8 cellular contexts compared by ENCODE assay signal in genomic region chr14:91835197-91835919, GRCh38. TPM values are rescaled to one million over a fixed set of nuclear protein-coding genes. Genes with fewer than 3 reads are reported as not detected.
DNase-seq lines count a peak whose midpoint lies in the region; ATAC-seq and TF ChIP-seq lines count a peak whose summit lies in the region.

No MANE protein-coding gene starts in this region.

- H3K27ac ChIP-seq in ovary = peak overlapping the region in 1 of 2 donors; percentile 80

- peaks cover 2% of the 10 kb centered on the region for H3K4me1 ChIP-seq in ovary (ENCODE audit: insufficient read depth)

- no peak for DNase-seq in Right ventricle myocardium superior
- DNase-seq in cardiac septum (ENCODE audit: low spot score) = no peak
- peak; percentile 30 for DNase-seq in NCI-H1105 (lab: John Stamatoyannopoulos, UW)
- peak in 2 of 3 experiments; percentile 17 to 21 for DNase-seq in effector memory CD8-positive, alpha-beta T cell
- no peak for DNase-seq in ovary
- DNase-seq in cerebellar nuclear complex (lab: John Stamatoyannopoulos, UW) = no peak
- no peak for DNase-seq in ureter (ENCODE audit: low spot score)
- no peak for DNase-seq in A172 (ENCODE audit: low spot score)

- ATAC-seq in Right ventricle myocardium superior (ENCODE audit: poor library complexity) = peak; percentile 14
- peak; percentile 34 for ATAC-seq in effector memory CD8-positive, alpha-beta T cell (replicated peaks)

- TF ChIP-seq POLR2A in ovary (IDR thresholded peaks at IDR 0.05) = no peak

- TF ChIP-seq CTCF in ovary (IDR thresholded peaks at IDR 0.05) = no peak

- peak overlapping the region; percentile 2 to 89 for H3K27ac Mint-ChIP-seq in effector memory CD8-positive, alpha-beta T cell

- no peak for TF ChIP-seq EP300 in ovary (IDR thresholded peaks at IDR 0.05)

- H3K27me3 ChIP-seq in ovary = no peaks in the 10 kb centered on the region

- H3K9me3 Mint-ChIP-seq in effector memory CD8-positive, alpha-beta T cell = no peaks in the 10 kb centered on the region

- WGBS in ovary, 3 donors = 9 to 19% (median 13%) methylated on average over 19 of the region's 19 CpGs

- no peaks in the 10 kb centered on the region for H3K36me3 ChIP-seq in ovary

- peak overlapping the region; percentile 78 to 87 for H3K4me3 Mint-ChIP-seq in effector memory CD8-positive, alpha-beta T cell

- peaks cover 35 to 70% of the 10 kb centered on the region in 2 donors for H3K4me1 Mint-ChIP-seq in effector memory CD8-positive, alpha-beta T cell (ENCODE audit: low read depth in 2 of 2)

- no peaks in the 10 kb centered on the region for H3K9me3 ChIP-seq in ovary

- peaks cover 26% of the 10 kb centered on the region for H3K36me3 Mint-ChIP-seq in effector memory CD8-positive, alpha-beta T cell (ENCODE audit: insufficient read depth)

- intact Hi-C loops in Right ventricle myocardium superior (cut with DNase I) (no loop called here), cardiac septum (cut with DNase I) (no loop called here), ovary (cut with DNase I) (no loop called here)

- peak overlapping the region; percentile 70 for H3K4me3 ChIP-seq in ovary

- no peaks in the 10 kb centered on the region for H3K27me3 Mint-ChIP-seq in effector memory CD8-positive, alpha-beta T cell

RNA-seq across cellular contexts. Expression of gene TC2N, which starts 32.0 kb away (rescaled TPM):
- total RNA-seq in Right ventricle myocardium superior (11.1 TPM), cardiac septum (1.7 TPM), ovary (10 to 100 TPM in 4 of 7 donors, 1 to 10 TPM in 3; 2.2 to 81.7 (median 14.7) TPM), ureter (119 TPM)
- 10 to 100 TPM in 1 of 2 donors, 1 to 10 TPM in 1; 5.4 to 12.4 TPM for polyA plus RNA-seq in ovary
- not detected in 2 replicates for total RNA-seq in A172 (2014; rRNA removed; shearing (Covaris generic))

Comparison
In these comparisons a context has a peak if more than half of its experiments do, and no peak if none do; other contexts are left out.
1. DNase-seq: peak in NCI-H1105 (single experiment) and effector memory CD8-positive, alpha-beta T cell (2 of 3); none in Right ventricle myocardium superior (single experiment), cardiac septum (single experiment), ovary (0 of 5), cerebellar nuclear complex (0 of 2), ureter (single experiment) and A172 (single experiment).